7 cellular contexts compared by ENCODE assay signal in genomic region chr9:135455401-135456030, GRCh38.
"Had no signal": no experiment of that assay in that cellular context is flagged by ENCODE, and none has a peak within 500 bp of the region (broad histone marks: within the 10 kb centered on the region; RNA-seq: fewer than 3 reads in every experiment).

No MANE protein-coding gene starts in this region.

- H3K9ac ChIP-seq: GM23248 had no signal

- H3K27ac ChIP-seq: GM23248, HL-60 had no signal

- H3K4me3 ChIP-seq: GM23248 had no signal

- H3K27ac Mint-ChIP-seq: H9, IgD-negative memory B cell had no signal

- H3K4me1 Mint-ChIP-seq: IgD-negative memory B cell had no signal

- H3K36me3 Mint-ChIP-seq: IgD-negative memory B cell had no signal

- H2AFZ ChIP-seq: GM23248 had no signal

- DNase-seq: GM23248, GOT3, H9, HCEC 1CT, KBM-7 had no signal

- H3K4me3 Mint-ChIP-seq: H9 had no signal
